Comparison of ENCODE assay signal across 8 cellular contexts in the genomic region with DNA sequence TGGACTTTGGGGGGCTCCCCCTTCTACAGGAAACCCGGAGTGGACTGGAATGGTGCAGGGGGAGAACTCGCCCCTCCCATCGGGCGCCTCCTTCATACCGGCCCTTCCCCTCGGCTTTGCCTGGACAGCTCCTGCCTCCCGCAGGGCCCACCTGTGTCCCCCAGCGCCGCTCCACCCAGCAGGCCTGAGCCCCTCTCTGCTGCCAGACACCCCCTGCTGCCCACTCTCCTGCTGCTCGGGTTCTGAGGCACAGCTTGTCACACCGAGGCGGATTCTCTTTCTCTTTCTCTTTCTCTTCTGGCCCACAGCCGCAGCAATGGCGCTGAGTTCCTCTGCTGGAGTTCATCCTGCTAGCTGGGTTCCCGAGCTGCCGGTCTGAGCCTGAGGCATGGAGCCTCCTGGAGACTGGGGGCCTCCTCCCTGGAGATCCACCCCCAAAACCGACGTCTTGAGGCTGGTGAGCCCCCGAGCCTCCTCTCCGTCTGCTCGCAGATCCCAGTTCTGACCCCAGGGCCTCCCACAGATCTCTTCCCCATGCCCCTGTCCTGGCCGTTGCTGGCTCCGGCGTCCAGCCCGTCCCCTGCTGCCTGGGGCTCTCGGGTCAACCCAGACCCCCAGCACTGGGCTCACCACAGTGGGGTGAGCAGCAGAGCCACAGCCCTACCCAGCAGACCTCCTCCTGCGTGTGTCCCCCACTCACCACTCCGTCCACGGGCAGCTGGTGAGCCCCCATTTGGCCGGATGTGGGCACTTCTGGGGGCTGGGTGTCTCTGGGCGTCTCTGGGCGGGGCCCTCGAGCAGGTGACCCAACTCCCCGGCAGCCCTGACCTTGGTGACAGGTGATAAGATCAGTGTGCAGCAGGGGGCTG. TPM values are rescaled to one million over a fixed set of nuclear protein-coding genes. Genes with fewer than 3 reads are reported as not detected.
DNase-seq lines count a peak whose midpoint lies in the region; FAIRE-seq and TF ChIP-seq lines count a peak whose summit lies in the region.

TNFRSF14 (plus strand) TSS at position 95 of the 869 bp plus-strand sequence; CDS start at position 389, 294 bp downstream.

- H2AFZ ChIP-seq in H9 (ENCODE audit: low read length) (no peak within 1 kb of the TSS), OCI-LY3 (ENCODE audit: low read depth, low read length) (no peak within 1 kb of the TSS; the same call in 1 of the 2 replicates)

- H2BK12ac ChIP-seq in H9 (ENCODE audit: insufficient read length, low read depth, low read length), result no peak within 1 kb of the TSS

- H3K14ac ChIP-seq in H9 (ENCODE audit: insufficient read depth, low read length), result peak within 1 kb of the TSS; percentile 10; the same call in 1 of the 2 replicates

- H3K4me2 ChIP-seq in H9 (ENCODE audit: insufficient read depth, insufficient read length, low read length), result no peak within 1 kb of the TSS
- H3K4me2 ChIP-seq in OCI-LY3 (ENCODE audit: low read length), result peak within 1 kb of the TSS; percentile 99

- H3K4me3 ChIP-seq in OCI-LY3 (ENCODE audit: low read length) (peak within 1 kb of the TSS; percentile 97), foreskin fibroblast (ENCODE audit: low read depth in 1 of 2, low read length in 2 of 2) (peak within 1 kb of the TSS; percentile 62 to 66), rectal smooth muscle tissue (ENCODE audit: low read length) (peak within 1 kb of the TSS; percentile 78)

- H3K4me1 Mint-ChIP-seq in H9, result peaks cover 9 to 10% of the 10 kb centered on the region in 2 experiments
- H3K4me1 Mint-ChIP-seq in activated T-helper 1 cell treated with anti-CD3 and anti-CD28 coated beads, Interleukin-12 subunit alpha, Interleukin-12 subunit beta, Interleukin-2, Interleukin-4 antibody, amounts not matched to agents 30 ng/mL and 10 ng/mL and 1 ng/mL, durations not matched to agents 14 hours and 24 hours and 36 hours (ENCODE audit: low read depth), result peaks cover 23% of the 10 kb centered on the region

- no peak for FAIRE-seq in HTR-8/SVneo (lab: Jason Lieb, UNC)

- no peak within 1 kb of the TSS for H4K5ac ChIP-seq in H9 (ENCODE audit: insufficient read length, low read depth, low read length)

- no peak within 1 kb of the TSS; a peak in 1 of 5 replicates for H3K4me3 Mint-ChIP-seq in H9
- peak within 1 kb of the TSS; percentile 88 for H3K4me3 Mint-ChIP-seq in activated T-helper 1 cell treated with anti-CD3 and anti-CD28 coated beads, Interleukin-12 subunit alpha, Interleukin-12 subunit beta, Interleukin-2, Interleukin-4 antibody, amounts not matched to agents 30 ng/mL and 10 ng/mL and 1 ng/mL, durations not matched to agents 14 hours and 24 hours and 36 hours

- H4K91ac ChIP-seq in H9 (ENCODE audit: insufficient read length, low read depth, low read length), result no peak within 1 kb of the TSS

- H3K18ac ChIP-seq in H9 (ENCODE audit: insufficient read length, low read depth, low read length), result no peak within 1 kb of the TSS

- no peaks in the 10 kb centered on the region; a peak in 1 of 5 replicates for H3K9me3 Mint-ChIP-seq in H9
- H3K9me3 Mint-ChIP-seq in activated T-helper 1 cell treated with anti-CD3 and anti-CD28 coated beads, Interleukin-12 subunit alpha, Interleukin-12 subunit beta, Interleukin-2, Interleukin-4 antibody, amounts not matched to agents 30 ng/mL and 10 ng/mL and 1 ng/mL, durations not matched to agents 14 hours and 24 hours and 36 hours, result no peaks in the 10 kb centered on the region

- intact Hi-C loops in activated T-helper 1 cell treated with anti-CD3 and anti-CD28 coated beads, Interleukin-12 subunit alpha, Interleukin-12 subunit beta, Interleukin-2, Interleukin-4 antibody, amounts not matched to agents 30 ng/mL and 10 ng/mL and 1 ng/mL, durations not matched to agents 14 hours and 24 hours and 36 hours (cut with micrococcal nuclease), result loop anchor here (1.0 kb wide), 5 partner anchors 8 to 230 kb away; partner anchors contain the start of genes PANK4 and PRXL2B

- H3K23ac ChIP-seq in H9 (ENCODE audit: insufficient read length, low read depth, low read length), result no peak within 1 kb of the TSS

- H3K9me3 ChIP-seq in H9 (ENCODE audit: control insufficient read depth, low read depth, low read length) (no peaks in the 10 kb centered on the region), OCI-LY3 (ENCODE audit: insufficient read depth, low read length) (no peaks in the 10 kb centered on the region)

- H3K27me3 ChIP-seq in H9 (ENCODE audit: insufficient read depth, low read length) (no peaks in the 10 kb centered on the region), OCI-LY3 (ENCODE audit: low read depth, low read length) (no peaks in the 10 kb centered on the region), rectal smooth muscle tissue (ENCODE audit: control insufficient read depth, insufficient read depth, low read length) (no peaks in the 10 kb centered on the region)

- no CpG with 5 or more reads among the region's 34 CpGs for WGBS in H9 (ENCODE audit: extremely low coverage, insufficient read length, low lambda C conversion rate)

- H3K79me2 ChIP-seq in H9 (ENCODE audit: insufficient read depth, low read length) (no peaks in the 10 kb centered on the region), OCI-LY3 (ENCODE audit: low read length) (no peaks in the 10 kb centered on the region; the same call in 1 of the 2 replicates)

- DNase-seq in GM04504 (ENCODE audit: low read depth) (peak; percentile 34), H9 (no peak), foreskin fibroblast (peak; percentile 32 to 68), HTR-8/SVneo (ENCODE audit: insufficient read length, low spot score) (no peak), NCI-H82 treated with DMSO at 0.1 percent for 48 hours (lab: John Stamatoyannopoulos, UW; ENCODE audit: unreplicated experiment) (no peak)
- peak; percentile 73 for DNase-seq in activated T-helper 1 cell treated with anti-CD3 and anti-CD28 coated beads, Interleukin-12 subunit alpha, Interleukin-12 subunit beta, Interleukin-2, Interleukin-4 antibody, amounts not matched to agents 30 ng/mL and 10 ng/mL and 1 ng/mL, durations not matched to agents 14 hours and 24 hours and 36 hours (ENCODE audit: low spot score)

- H4K20me1 ChIP-seq in H9 (ENCODE audit: control insufficient read depth, insufficient read depth, insufficient read length) (no peaks in the 10 kb centered on the region), OCI-LY3 (ENCODE audit: insufficient read depth, low read length) (no peaks in the 10 kb centered on the region)

- H3T11ph ChIP-seq in H9 (ENCODE audit: low read length), result no peak within 1 kb of the TSS

- peaks cover under 1% of the 10 kb centered on the region; the same call in 1 of the 2 replicates for H3K27me3 Mint-ChIP-seq in H9 (ENCODE audit: low read depth)
- no peaks in the 10 kb centered on the region for H3K27me3 Mint-ChIP-seq in activated T-helper 1 cell treated with anti-CD3 and anti-CD28 coated beads, Interleukin-12 subunit alpha, Interleukin-12 subunit beta, Interleukin-2, Interleukin-4 antibody, amounts not matched to agents 30 ng/mL and 10 ng/mL and 1 ng/mL, durations not matched to agents 14 hours and 24 hours and 36 hours (ENCODE audit: insufficient read depth)

- no peak within 1 kb of the TSS for H3K4ac ChIP-seq in H9 (ENCODE audit: low read depth, low read length)

- no peak within 1 kb of the TSS for H2BK120ac ChIP-seq in H9 (ENCODE audit: low read depth, low read length, poor library complexity, severe bottlenecking)

- H3K27ac ChIP-seq in H9 (ENCODE audit: insufficient read length, low read depth, low read length) (no peak within 1 kb of the TSS), OCI-LY3 (ENCODE audit: low read length) (peak within 1 kb of the TSS; percentile 77), rectal smooth muscle tissue (ENCODE audit: low read depth, low read length) (peak within 1 kb of the TSS; percentile 83)

- H2BK20ac ChIP-seq in H9 (ENCODE audit: low read depth, low read length, poor library complexity, severe bottlenecking), result no peak within 1 kb of the TSS

- H3K36me3 ChIP-seq in OCI-LY3 (replicated peaks; ENCODE audit: low read depth, low read length) (peaks cover 14% of the 10 kb centered on the region), rectal smooth muscle tissue (ENCODE audit: control insufficient read depth, insufficient read depth, low read length) (peaks cover 11% of the 10 kb centered on the region)

- H2BK15ac ChIP-seq in H9 (ENCODE audit: low read depth, low read length), result no peak within 1 kb of the TSS

- no peak within 1 kb of the TSS for H4K8ac ChIP-seq in H9 (replicated peaks; ENCODE audit: insufficient read length, low read depth, low read length)

- H3K9ac ChIP-seq in H9 (ENCODE audit: extremely low read depth, insufficient read length, low read length), result no peak within 1 kb of the TSS
- peak within 1 kb of the TSS; percentile 99 for H3K9ac ChIP-seq in OCI-LY3 (ENCODE audit: low read length)
- H3K9ac ChIP-seq in rectal smooth muscle tissue (ENCODE audit: low read length), result peak within 1 kb of the TSS; percentile 99

- no peak within 1 kb of the TSS for H2BK5ac ChIP-seq in H9 (ENCODE audit: insufficient read length, low read length)

- TF ChIP-seq CTCF in H9 (conservative IDR thresholded peaks at IDR 0.05) (no peak), OCI-LY3 (IDR thresholded peaks at IDR 0.05; ENCODE audit: low read depth, low read length) (no peak), foreskin fibroblast (IDR thresholded peaks at IDR 0.05; ENCODE audit: low read depth, low read length) (no peak)

- no peak within 1 kb of the TSS for H2AK5ac ChIP-seq in H9 (ENCODE audit: insufficient read length, low read length)

- H3K56ac ChIP-seq in H9 (ENCODE audit: insufficient read length, low read depth, low read length), result no peak within 1 kb of the TSS

- no peaks in the 10 kb centered on the region for H3K4me1 ChIP-seq in H9 (ENCODE audit: insufficient read depth, low read length)
- peaks cover 33% of the 10 kb centered on the region for H3K4me1 ChIP-seq in OCI-LY3 (ENCODE audit: low read length)
- H3K4me1 ChIP-seq in rectal smooth muscle tissue (ENCODE audit: control insufficient read depth, insufficient read depth, low read length), result peaks cover 6% of the 10 kb centered on the region

- H3K27ac Mint-ChIP-seq in H9, result peak within 1 kb of the TSS; percentile 27 to 82 (median 67); a peak in 3 of 7 replicates
- peak within 1 kb of the TSS; percentile 86 for H3K27ac Mint-ChIP-seq in activated T-helper 1 cell treated with anti-CD3 and anti-CD28 coated beads, Interleukin-12 subunit alpha, Interleukin-12 subunit beta, Interleukin-2, Interleukin-4 antibody, amounts not matched to agents 30 ng/mL and 10 ng/mL and 1 ng/mL, durations not matched to agents 14 hours and 24 hours and 36 hours

- no peaks in the 10 kb centered on the region for H3K36me3 Mint-ChIP-seq in H9 (ENCODE audit: insufficient read depth in 1 of 3, low read depth in 3 of 3)
- peaks cover 18% of the 10 kb centered on the region for H3K36me3 Mint-ChIP-seq in activated T-helper 1 cell treated with anti-CD3 and anti-CD28 coated beads, Interleukin-12 subunit alpha, Interleukin-12 subunit beta, Interleukin-2, Interleukin-4 antibody, amounts not matched to agents 30 ng/mL and 10 ng/mL and 1 ng/mL, durations not matched to agents 14 hours and 24 hours and 36 hours (ENCODE audit: low read depth)

- no peaks in the 10 kb centered on the region for H3K23me2 ChIP-seq in H9 (ENCODE audit: insufficient read length, low read depth, low read length, poor library complexity, severe bottlenecking)

- no peaks in the 10 kb centered on the region for H3K79me1 ChIP-seq in H9 (ENCODE audit: insufficient read depth, low read depth, low read length, poor library complexity, severe bottlenecking)

RNA-seq across cellular contexts. Expression of gene TNFRSF14, which starts in this region (rescaled TPM):
- total RNA-seq in H9 (2021), result 0.29 and 0.57 TPM in 2 replicates
- total RNA-seq in activated T-helper 1 cell treated with anti-CD3 and anti-CD28 coated beads, Interleukin-12 subunit alpha, Interleukin-12 subunit beta, Interleukin-2, Interleukin-4 antibody, amounts not matched to agents 30 ng/mL and 10 ng/mL and 1 ng/mL, durations not matched to agents 14 hours and 24 hours and 36 hours, result 207 and 215 TPM in 2 replicates

Comparison
In these comparisons a context has a peak if more than half of its experiments do, and no peak if none do; other contexts are left out.
1. RNA of gene TNFRSF14 (total RNA-seq): 207 to 215 TPM in activated T-helper 1 cell treated with anti-CD3 and anti-CD28 coated beads, Interleukin-12 subunit alpha, Interleukin-12 subunit beta, Interleukin-2, Interleukin-4 antibody, amounts not matched to agents 30 ng/mL and 10 ng/mL and 1 ng/mL, durations not matched to agents 14 hours and 24 hours and 36 hours; 0.29 to 0.57 TPM in H9; every median in the first group is over 100 times any median in the second.
2. DNase-seq: peak in GM04504 (single experiment), activated T-helper 1 cell treated with anti-CD3 and anti-CD28 coated beads, Interleukin-12 subunit alpha, Interleukin-12 subunit beta, Interleukin-2, Interleukin-4 antibody, amounts not matched to agents 30 ng/mL and 10 ng/mL and 1 ng/mL, durations not matched to agents 14 hours and 24 hours and 36 hours (single experiment) and foreskin fibroblast (2 of 2); none in H9 (single experiment), HTR-8/SVneo (single experiment) and NCI-H82 treated with DMSO at 0.1 percent for 48 hours (single experiment).
3. Peak in every context shown above with its lines, with median percentiles within 50 percentile points of each other: H3K4me3 ChIP-seq.